22 cellular contexts compared by ENCODE assay signal in the genomic region with DNA sequence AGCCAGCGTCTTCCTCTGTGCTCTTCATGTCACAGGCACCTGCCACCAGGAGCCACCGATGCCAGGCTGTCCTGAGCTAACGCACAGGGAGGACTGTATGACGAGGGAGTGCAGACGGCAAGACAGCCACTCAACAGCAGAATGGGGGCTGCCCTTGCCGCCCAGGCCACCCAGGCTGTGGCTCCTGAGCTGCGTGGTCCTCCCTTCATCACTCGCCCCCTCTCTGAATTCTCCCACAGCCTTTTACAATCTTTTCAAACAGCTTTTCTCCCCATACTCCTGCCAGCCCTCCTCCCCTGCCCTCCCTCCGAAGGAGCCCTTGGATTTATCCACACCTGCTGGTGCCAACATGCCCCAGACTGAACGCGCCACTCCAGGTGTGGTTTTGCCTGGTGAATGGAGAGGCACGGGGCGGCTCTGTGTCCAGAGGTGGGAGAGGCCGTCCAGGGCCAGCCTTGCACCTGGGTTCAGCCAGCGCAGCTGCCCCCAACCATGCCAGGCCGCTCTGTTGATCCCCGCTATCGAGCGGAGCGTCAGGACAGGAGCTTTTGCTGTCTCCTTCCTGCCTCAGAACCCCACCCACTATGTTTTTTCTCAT. TPM values are rescaled to one million over a fixed set of nuclear protein-coding genes. Genes with fewer than 3 reads are reported as not detected.
"Had no signal": no experiment of that assay in that cellular context is flagged by ENCODE, and none has a peak within 500 bp of the region (broad histone marks: within the 10 kb centered on the region; RNA-seq: fewer than 3 reads in every experiment).

No MANE protein-coding gene starts in this region.

- H3K27ac ChIP-seq: hepatocyte, neural progenitor cell, parathyroid adenoma, prostate gland, sigmoid colon, testis, tibial nerve had no signal

- H3K79me2 ChIP-seq: hepatocyte, parathyroid adenoma had no signal

- H3K9ac ChIP-seq: neural progenitor cell, parathyroid adenoma had no signal

- H3K4me1 ChIP-seq: neural progenitor cell, parathyroid adenoma, prostate gland, sigmoid colon, testis, tibial nerve had no signal

- H2AFZ ChIP-seq: hepatocyte, neural progenitor cell, parathyroid adenoma had no signal

- H3K9me3 ChIP-seq: prostate gland, sigmoid colon, testis, tibial nerve had no signal

- H3K4me2 ChIP-seq: hepatocyte, neural progenitor cell had no signal

- DNase-seq: cerebellar nuclear complex; effector CD4-positive, alpha-beta T cell; endodermal cell; erythroblast; foreskin melanocyte; head of caudate nucleus; nucleus accumbens; sigmoid colon; stimulated activated CD4-positive, alpha-beta T cell treated with anti-CD3 and anti-CD28 coated beads, Interleukin-2, amount 100 ng/mL, for 24 hours; stimulated activated CD4-positive, alpha-beta T cell treated with anti-CD3 and anti-CD28 coated beads, Interleukin-4, amount 100 ng/mL, for 4 hours; stimulated activated naive B cell treated with anti-CD40 and anti-IgM and Interleukin-4, amounts not matched to agents 10 μg/mL and 1 μg/mL and 100 μg/mL, for 72 hours; stimulated activated naive CD8-positive, alpha-beta T cell treated with anti-CD3 and anti-CD28 coated beads, Interleukin-15, amount 100 ng/mL, for 72 hours; testis had no signal

- H3K4me3 ChIP-seq: hepatocyte, neural progenitor cell, prostate gland, sigmoid colon, testis, tibial nerve had no signal

- H3K36me3 ChIP-seq: neural progenitor cell, prostate gland, sigmoid colon, tibial nerve had no signal

- H3K27me3 ChIP-seq: hepatocyte, neural progenitor cell, testis had no signal

- ATAC-seq: natural killer cell treated with Interleukin-12 subunit alpha and Interleukin-12 subunit beta and Interleukin-15 and Interleukin-18, amount 100 ng/mL, for 72 hours; stimulated activated naive B cell treated with anti-CD40 and anti-IgM and Interleukin-4, amounts not matched to agents 10 μg/mL and 1 μg/mL and 100 μg/mL, for 72 hours; stimulated activated naive CD8-positive, alpha-beta T cell treated with anti-CD3 and anti-CD28 coated beads, Interleukin-15, amount 100 ng/mL, for 72 hours had no signal

RNA-seq across cellular contexts. Expression of a gene that starts 22.0 kb away (rescaled TPM):
- total RNA-seq: dermis microvascular lymphatic vessel endothelial cell; endothelial cell of umbilical vein; natural killer cell treated with Interleukin-12 subunit alpha and Interleukin-12 subunit beta and Interleukin-15 and Interleukin-18, amount 100 ng/mL, for 72 hours; sigmoid colon; tibial nerve had no signal
- polyA plus RNA-seq: endothelial cell of umbilical vein, liver had no signal

RNA-seq across cellular contexts. Expression of a gene that starts 24.9 kb away (rescaled TPM):
- total RNA-seq: endothelial cell of umbilical vein had no signal
